ENCODE assay signal across 1 cellular context in the genomic region with DNA sequence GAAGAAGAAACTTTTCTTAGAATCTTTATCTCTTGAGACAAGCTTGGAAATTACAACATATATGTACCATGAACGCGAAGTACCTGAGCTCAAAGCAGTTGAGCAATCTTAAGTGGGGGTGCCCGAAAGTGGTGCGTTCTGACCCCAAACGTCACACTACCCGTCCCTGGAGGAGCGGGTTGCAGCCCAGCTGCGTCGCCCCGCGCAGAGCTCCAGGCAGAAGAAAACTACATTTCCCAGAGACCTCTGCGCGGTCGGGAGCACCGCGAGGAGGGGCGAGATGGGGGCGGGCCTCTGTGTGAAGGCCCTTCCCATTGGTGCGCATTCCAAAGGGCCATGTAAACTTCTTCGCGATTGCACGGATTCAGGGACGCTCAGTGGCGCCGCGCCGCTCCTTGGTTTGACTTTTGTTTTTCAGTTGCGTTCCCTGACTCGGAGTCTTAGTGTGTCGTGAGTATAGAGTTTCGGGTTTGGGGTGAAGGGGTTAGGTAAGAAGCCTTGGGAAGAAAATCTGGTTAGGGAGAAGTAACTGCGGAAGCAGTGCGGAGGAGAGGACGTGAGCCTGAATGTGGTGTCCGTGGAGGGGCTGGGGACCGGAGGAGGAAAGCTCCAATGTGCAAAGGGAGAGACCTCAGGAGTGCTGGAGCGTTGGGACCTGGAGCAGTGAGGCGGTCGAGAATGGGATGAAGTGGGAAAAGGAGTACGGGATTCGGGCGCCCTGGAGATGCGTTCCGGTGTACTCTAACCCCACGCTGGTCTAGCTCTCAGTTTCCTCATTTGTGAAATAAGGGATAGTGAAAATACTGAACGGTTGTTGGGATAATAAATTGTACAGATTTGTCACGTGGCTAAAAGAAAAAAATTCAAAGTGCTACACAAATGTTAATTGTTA.
TF ChIP-seq lines count a peak whose summit lies in the region.

A gene (plus strand): TSS at position 410 of the 892 bp plus-strand sequence. CDS start 7,740 bp downstream, outside the sequence.

TF ChIP-seq in HepG2, 621 proteins besides CTCF, POLR2A, EP300 and RAD21 (continued from another document):
- TF ChIP-seq, protein P1, sequence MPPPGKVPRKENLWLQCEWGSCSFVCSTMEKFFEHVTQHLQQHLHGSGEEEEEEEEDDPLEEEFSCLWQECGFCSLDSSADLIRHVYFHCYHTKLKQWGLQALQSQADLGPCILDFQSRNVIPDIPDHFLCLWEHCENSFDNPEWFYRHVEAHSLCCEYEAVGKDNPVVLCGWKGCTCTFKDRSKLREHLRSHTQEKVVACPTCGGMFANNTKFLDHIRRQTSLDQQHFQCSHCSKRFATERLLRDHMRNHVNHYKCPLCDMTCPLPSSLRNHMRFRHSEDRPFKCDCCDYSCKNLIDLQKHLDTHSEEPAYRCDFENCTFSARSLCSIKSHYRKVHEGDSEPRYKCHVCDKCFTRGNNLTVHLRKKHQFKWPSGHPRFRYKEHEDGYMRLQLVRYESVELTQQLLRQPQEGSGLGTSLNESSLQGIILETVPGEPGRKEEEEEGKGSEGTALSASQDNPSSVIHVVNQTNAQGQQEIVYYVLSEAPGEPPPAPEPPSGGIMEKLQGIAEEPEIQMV (CRISPR knock-in tag; IDR thresholded peaks at IDR 0.05; ENCODE audit: low read depth): peak; percentile 19; the same call in 1 of the 2 replicates
- TF ChIP-seq YEATS4 (CRISPR knock-in tag; IDR thresholded peaks at IDR 0.05; ENCODE audit: borderline replicate concordance): peak; percentile 35; the same call in 1 of the 2 replicates
- peak; percentile 42; the same call in 1 of the 2 replicates for TF ChIP-seq KDM3A (CRISPR knock-in tag; IDR thresholded peaks at IDR 0.05; ENCODE audit: low read depth)
- TF ChIP-seq, protein P2, sequence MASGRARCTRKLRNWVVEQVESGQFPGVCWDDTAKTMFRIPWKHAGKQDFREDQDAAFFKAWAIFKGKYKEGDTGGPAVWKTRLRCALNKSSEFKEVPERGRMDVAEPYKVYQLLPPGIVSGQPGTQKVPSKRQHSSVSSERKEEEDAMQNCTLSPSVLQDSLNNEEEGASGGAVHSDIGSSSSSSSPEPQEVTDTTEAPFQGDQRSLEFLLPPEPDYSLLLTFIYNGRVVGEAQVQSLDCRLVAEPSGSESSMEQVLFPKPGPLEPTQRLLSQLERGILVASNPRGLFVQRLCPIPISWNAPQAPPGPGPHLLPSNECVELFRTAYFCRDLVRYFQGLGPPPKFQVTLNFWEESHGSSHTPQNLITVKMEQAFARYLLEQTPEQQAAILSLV (CRISPR knock-in tag; IDR thresholded peaks at IDR 0.05; ENCODE audit: borderline replicate concordance): no peak
- peak; percentile 66 for TF ChIP-seq ELF1 (CRISPR knock-in tag; IDR thresholded peaks at IDR 0.05)
- peak; percentile 21; the same call in 1 of the 2 replicates for TF ChIP-seq REPIN1 (CRISPR knock-in tag; IDR thresholded peaks at IDR 0.05; ENCODE audit: borderline replicate concordance, low read depth)
- no peak; the same call in 1 of the 2 replicates for TF ChIP-seq ZSCAN29 (CRISPR knock-in tag; conservative IDR thresholded peaks at IDR 0.05)
- TF ChIP-seq, protein P3, sequence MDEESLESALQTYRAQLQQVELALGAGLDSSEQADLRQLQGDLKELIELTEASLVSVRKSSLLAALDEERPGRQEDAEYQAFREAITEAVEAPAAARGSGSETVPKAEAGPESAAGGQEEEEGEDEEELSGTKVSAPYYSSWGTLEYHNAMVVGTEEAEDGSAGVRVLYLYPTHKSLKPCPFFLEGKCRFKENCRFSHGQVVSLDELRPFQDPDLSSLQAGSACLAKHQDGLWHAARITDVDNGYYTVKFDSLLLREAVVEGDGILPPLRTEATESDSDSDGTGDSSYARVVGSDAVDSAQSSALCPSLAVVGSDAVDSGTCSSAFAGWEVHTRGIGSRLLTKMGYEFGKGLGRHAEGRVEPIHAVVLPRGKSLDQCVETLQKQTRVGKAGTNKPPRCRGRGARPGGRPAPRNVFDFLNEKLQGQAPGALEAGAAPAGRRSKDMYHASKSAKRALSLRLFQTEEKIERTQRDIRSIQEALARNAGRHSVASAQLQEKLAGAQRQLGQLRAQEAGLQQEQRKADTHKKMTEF (CRISPR knock-in tag; IDR thresholded peaks at IDR 0.05): peak; percentile 71
- TF ChIP-seq FOSL2 (CRISPR knock-in tag; IDR thresholded peaks at IDR 0.05): peak; percentile 51
- peak; percentile 63; the same call in 1 of the 2 replicates for TF ChIP-seq ZNF878 (CRISPR knock-in tag; IDR thresholded peaks at IDR 0.05)
- TF ChIP-seq ZBTB38 (CRISPR knock-in tag; IDR thresholded peaks at IDR 0.05): 0 out of 2 replicates have a peak, but pooled peaks have one; percentile 17
- TF ChIP-seq SPEN (CRISPR knock-in tag; IDR thresholded peaks at IDR 0.05; ENCODE audit: low read depth): peak; percentile 23; the same call in 1 of the 2 replicates
- TF ChIP-seq, protein P4, sequence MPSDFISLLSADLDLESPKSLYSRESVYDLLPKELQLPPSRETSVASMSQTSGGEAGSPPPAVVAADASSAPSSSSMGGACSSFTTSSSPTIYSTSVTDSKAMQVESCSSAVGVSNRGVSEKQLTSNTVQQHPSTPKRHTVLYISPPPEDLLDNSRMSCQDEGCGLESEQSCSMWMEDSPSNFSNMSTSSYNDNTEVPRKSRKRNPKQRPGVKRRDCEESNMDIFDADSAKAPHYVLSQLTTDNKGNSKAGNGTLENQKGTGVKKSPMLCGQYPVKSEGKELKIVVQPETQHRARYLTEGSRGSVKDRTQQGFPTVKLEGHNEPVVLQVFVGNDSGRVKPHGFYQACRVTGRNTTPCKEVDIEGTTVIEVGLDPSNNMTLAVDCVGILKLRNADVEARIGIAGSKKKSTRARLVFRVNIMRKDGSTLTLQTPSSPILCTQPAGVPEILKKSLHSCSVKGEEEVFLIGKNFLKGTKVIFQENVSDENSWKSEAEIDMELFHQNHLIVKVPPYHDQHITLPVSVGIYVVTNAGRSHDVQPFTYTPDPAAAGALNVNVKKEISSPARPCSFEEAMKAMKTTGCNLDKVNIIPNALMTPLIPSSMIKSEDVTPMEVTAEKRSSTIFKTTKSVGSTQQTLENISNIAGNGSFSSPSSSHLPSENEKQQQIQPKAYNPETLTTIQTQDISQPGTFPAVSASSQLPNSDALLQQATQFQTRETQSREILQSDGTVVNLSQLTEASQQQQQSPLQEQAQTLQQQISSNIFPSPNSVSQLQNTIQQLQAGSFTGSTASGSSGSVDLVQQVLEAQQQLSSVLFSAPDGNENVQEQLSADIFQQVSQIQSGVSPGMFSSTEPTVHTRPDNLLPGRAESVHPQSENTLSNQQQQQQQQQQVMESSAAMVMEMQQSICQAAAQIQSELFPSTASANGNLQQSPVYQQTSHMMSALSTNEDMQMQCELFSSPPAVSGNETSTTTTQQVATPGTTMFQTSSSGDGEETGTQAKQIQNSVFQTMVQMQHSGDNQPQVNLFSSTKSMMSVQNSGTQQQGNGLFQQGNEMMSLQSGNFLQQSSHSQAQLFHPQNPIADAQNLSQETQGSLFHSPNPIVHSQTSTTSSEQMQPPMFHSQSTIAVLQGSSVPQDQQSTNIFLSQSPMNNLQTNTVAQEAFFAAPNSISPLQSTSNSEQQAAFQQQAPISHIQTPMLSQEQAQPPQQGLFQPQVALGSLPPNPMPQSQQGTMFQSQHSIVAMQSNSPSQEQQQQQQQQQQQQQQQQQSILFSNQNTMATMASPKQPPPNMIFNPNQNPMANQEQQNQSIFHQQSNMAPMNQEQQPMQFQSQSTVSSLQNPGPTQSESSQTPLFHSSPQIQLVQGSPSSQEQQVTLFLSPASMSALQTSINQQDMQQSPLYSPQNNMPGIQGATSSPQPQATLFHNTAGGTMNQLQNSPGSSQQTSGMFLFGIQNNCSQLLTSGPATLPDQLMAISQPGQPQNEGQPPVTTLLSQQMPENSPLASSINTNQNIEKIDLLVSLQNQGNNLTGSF (CRISPR knock-in tag; IDR thresholded peaks at IDR 0.05): no peak
- TF ChIP-seq HCFC1 (IDR thresholded peaks at IDR 0.05; ENCODE audit: low read depth, low read length): peak; percentile 93
- TF ChIP-seq, protein P5, sequence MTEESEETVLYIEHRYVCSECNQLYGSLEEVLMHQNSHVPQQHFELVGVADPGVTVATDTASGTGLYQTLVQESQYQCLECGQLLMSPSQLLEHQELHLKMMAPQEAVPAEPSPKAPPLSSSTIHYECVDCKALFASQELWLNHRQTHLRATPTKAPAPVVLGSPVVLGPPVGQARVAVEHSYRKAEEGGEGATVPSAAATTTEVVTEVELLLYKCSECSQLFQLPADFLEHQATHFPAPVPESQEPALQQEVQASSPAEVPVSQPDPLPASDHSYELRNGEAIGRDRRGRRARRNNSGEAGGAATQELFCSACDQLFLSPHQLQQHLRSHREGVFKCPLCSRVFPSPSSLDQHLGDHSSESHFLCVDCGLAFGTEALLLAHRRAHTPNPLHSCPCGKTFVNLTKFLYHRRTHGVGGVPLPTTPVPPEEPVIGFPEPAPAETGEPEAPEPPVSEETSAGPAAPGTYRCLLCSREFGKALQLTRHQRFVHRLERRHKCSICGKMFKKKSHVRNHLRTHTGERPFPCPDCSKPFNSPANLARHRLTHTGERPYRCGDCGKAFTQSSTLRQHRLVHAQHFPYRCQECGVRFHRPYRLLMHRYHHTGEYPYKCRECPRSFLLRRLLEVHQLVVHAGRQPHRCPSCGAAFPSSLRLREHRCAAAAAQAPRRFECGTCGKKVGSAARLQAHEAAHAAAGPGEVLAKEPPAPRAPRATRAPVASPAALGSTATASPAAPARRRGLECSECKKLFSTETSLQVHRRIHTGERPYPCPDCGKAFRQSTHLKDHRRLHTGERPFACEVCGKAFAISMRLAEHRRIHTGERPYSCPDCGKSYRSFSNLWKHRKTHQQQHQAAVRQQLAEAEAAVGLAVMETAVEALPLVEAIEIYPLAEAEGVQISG (CRISPR knock-in tag; IDR thresholded peaks at IDR 0.05): peak; percentile 78
- peak; percentile 87 for TF ChIP-seq KMT2A (CRISPR knock-in tag; IDR thresholded peaks at IDR 0.05)
- TF ChIP-seq FOXA3 (CRISPR knock-in tag; IDR thresholded peaks at IDR 0.05): peak; percentile 65
- TF ChIP-seq SOX13 (IDR thresholded peaks at IDR 0.05): no peak
- peak in 1 of 2 experiments; percentile 27; a peak in 1 of 4 replicates for TF ChIP-seq SOX13 (CRISPR knock-in tag; conservative IDR thresholded peaks at IDR 0.05 in 1 of 2, IDR thresholded peaks at IDR 0.05 in 1 of 2)
- TF ChIP-seq CREB1 (IDR thresholded peaks at IDR 0.05): peak; percentile 83
- peak; percentile 92 for TF ChIP-seq CREB1 (CRISPR knock-in tag; IDR thresholded peaks at IDR 0.05)
- TF ChIP-seq FOXK1 (CRISPR knock-in tag; IDR thresholded peaks at IDR 0.05; ENCODE audit: borderline replicate concordance, low read depth): peak; percentile 90
- TF ChIP-seq, protein P6, sequence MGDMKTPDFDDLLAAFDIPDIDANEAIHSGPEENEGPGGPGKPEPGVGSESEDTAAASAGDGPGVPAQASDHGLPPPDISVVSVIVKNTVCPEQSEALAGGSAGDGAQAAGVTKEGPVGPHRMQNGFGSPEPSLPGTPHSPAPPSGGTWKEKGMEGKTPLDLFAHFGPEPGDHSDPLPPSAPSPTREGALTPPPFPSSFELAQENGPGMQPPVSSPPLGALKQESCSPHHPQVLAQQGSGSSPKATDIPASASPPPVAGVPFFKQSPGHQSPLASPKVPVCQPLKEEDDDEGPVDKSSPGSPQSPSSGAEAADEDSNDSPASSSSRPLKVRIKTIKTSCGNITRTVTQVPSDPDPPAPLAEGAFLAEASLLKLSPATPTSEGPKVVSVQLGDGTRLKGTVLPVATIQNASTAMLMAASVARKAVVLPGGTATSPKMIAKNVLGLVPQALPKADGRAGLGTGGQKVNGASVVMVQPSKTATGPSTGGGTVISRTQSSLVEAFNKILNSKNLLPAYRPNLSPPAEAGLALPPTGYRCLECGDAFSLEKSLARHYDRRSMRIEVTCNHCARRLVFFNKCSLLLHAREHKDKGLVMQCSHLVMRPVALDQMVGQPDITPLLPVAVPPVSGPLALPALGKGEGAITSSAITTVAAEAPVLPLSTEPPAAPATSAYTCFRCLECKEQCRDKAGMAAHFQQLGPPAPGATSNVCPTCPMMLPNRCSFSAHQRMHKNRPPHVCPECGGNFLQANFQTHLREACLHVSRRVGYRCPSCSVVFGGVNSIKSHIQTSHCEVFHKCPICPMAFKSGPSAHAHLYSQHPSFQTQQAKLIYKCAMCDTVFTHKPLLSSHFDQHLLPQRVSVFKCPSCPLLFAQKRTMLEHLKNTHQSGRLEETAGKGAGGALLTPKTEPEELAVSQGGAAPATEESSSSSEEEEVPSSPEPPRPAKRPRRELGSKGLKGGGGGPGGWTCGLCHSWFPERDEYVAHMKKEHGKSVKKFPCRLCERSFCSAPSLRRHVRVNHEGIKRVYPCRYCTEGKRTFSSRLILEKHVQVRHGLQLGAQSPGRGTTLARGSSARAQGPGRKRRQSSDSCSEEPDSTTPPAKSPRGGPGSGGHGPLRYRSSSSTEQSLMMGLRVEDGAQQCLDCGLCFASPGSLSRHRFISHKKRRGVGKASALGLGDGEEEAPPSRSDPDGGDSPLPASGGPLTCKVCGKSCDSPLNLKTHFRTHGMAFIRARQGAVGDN (CRISPR knock-in tag; IDR thresholded peaks at IDR 0.05): peak; percentile 69
- TF ChIP-seq, protein P7, sequence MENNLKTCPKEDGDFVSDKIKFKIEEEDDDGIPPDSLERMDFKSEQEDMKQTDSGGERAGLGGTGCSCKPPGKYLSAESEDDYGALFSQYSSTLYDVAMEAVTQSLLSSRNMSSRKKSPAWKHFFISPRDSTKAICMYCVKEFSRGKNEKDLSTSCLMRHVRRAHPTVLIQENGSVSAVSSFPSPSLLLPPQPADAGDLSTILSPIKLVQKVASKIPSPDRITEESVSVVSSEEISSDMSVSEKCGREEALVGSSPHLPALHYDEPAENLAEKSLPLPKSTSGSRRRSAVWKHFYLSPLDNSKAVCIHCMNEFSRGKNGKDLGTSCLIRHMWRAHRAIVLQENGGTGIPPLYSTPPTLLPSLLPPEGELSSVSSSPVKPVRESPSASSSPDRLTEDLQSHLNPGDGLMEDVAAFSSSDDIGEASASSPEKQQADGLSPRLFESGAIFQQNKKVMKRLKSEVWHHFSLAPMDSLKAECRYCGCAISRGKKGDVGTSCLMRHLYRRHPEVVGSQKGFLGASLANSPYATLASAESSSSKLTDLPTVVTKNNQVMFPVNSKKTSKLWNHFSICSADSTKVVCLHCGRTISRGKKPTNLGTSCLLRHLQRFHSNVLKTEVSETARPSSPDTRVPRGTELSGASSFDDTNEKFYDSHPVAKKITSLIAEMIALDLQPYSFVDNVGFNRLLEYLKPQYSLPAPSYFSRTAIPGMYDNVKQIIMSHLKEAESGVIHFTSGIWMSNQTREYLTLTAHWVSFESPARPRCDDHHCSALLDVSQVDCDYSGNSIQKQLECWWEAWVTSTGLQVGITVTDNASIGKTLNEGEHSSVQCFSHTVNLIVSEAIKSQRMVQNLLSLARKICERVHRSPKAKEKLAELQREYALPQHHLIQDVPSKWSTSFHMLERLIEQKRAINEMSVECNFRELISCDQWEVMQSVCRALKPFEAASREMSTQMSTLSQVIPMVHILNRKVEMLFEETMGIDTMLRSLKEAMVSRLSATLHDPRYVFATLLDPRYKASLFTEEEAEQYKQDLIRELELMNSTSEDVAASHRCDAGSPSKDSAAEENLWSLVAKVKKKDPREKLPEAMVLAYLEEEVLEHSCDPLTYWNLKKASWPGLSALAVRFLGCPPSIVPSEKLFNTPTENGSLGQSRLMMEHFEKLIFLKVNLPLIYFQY (CRISPR knock-in tag; IDR thresholded peaks at IDR 0.05; ENCODE audit: borderline replicate concordance): 0 out of 2 replicates have a peak, but pooled peaks have one; percentile 35
